20 cellular contexts compared by ENCODE assay signal in the genomic region with DNA sequence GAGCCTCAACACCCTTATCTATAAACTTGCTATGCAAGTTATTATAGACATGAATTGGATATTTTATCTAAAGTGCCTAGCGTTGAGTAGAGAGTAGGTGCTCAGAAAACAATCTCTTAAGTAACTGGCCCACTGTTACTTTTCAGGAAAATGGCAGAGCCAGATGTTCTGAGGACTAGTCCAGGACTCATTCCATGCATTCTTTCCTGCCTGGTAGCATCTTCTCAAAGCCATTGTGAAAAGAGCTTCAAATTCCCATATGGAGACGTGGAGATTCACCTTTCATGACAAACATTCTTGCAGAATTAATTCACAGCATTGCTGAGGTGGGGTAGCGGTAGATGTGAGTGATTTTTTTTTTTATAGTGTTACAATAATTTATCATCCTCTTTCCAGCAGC. TPM values are rescaled to one million over a fixed set of nuclear protein-coding genes. Genes with fewer than 3 reads are reported as not detected.
A peak's percentile ranks its signal among the peaks of the same experiment; 100 is the strongest.
DNase-seq lines count a peak whose midpoint lies in the region; ATAC-seq, FAIRE-seq and TF ChIP-seq lines count a peak whose summit lies in the region.
"Had no signal": no experiment of that assay in that cellular context is flagged by ENCODE, and none has a peak within 500 bp of the region (broad histone marks: within the 10 kb centered on the region; RNA-seq: fewer than 3 reads in every experiment).

No MANE protein-coding gene starts in this region.

- peak overlapping the region in 4 of 11 experiments; percentile 16 to 37 (median 29); a peak in 3 of 22 replicates for H3K9ac ChIP-seq in BLaER1 treated with 17β-estradiol and CSF1 and Interleukin-3, amounts not matched to agents 10 nM and 100 nM
- H3K9ac ChIP-seq in astrocyte (ENCODE audit: low read length): no peak overlapping the region
- peak overlapping the region; percentile 14 for H3K9ac ChIP-seq in mesenchymal stem cell (ENCODE audit: low read length)
- H3K9ac ChIP-seq: KMS-11 had no signal

- H3K79me2 ChIP-seq in astrocyte (ENCODE audit: insufficient read depth, low read length): no peaks in the 10 kb centered on the region

- no peak overlapping the region for H2BK120ac ChIP-seq in mesenchymal stem cell (ENCODE audit: low read depth, low read length)

- H3K27me3 ChIP-seq in BLaER1 treated with 17β-estradiol and CSF1 and Interleukin-3, amounts not matched to agents 10 nM and 100 nM: no peaks in the 10 kb centered on the region
- H3K27me3 ChIP-seq in astrocyte (ENCODE audit: insufficient read depth, low read length) (no peaks in the 10 kb centered on the region), mesenchymal stem cell (ENCODE audit: control insufficient read depth in 1 of 2, insufficient read depth in 1 of 2, low read length in 2 of 2) (peaks cover 17 to 24% of the 10 kb centered on the region in 2 experiments), tibial artery (no peaks in the 10 kb centered on the region)

- no peak overlapping the region for H2BK5ac ChIP-seq in mesenchymal stem cell (ENCODE audit: low read depth, low read length, poor library complexity, severe bottlenecking)

- no peak overlapping the region for H3K14ac ChIP-seq in mesenchymal stem cell (ENCODE audit: low read length in 2 of 2)

- intact Hi-C loops in tibial artery (cut with DNase I; ENCODE audit: low total_unique reads) (no loop called here), natural killer cell (cut with micrococcal nuclease) (no loop called here)

- no peak overlapping the region for H2BK15ac ChIP-seq in mesenchymal stem cell (ENCODE audit: low read depth, poor library complexity, severe bottlenecking)

- H3K9me3 Mint-ChIP-seq in astrocyte (ENCODE audit: unreplicated experiment): no peaks in the 10 kb centered on the region
- peaks cover 0 to 4% of the 10 kb centered on the region in 2 donors for H3K9me3 Mint-ChIP-seq in natural killer cell
- H3K9me3 Mint-ChIP-seq: CD4-positive, alpha-beta T cell had no signal

- H3K4me3 Mint-ChIP-seq in astrocyte (ENCODE audit: unreplicated experiment) (no peak overlapping the region), natural killer cell (no peak overlapping the region)
- H3K4me3 Mint-ChIP-seq: CD4-positive, alpha-beta T cell; IgD-negative memory B cell had no signal

- H3K23ac ChIP-seq in mesenchymal stem cell (ENCODE audit: low read length in 2 of 2): no peak overlapping the region

- peaks cover 0 to 4% (median 0%) of the 10 kb centered on the region in 11 experiments; a peak in 1 of 22 replicates for H4K20me1 ChIP-seq in BLaER1 treated with 17β-estradiol and CSF1 and Interleukin-3, amounts not matched to agents 10 nM and 100 nM
- H4K20me1 ChIP-seq in astrocyte (ENCODE audit: insufficient read depth, low read length): no peaks in the 10 kb centered on the region

- no peak overlapping the region for H2BK12ac ChIP-seq in mesenchymal stem cell (ENCODE audit: low read length in 2 of 2)

- H4K8ac ChIP-seq in mesenchymal stem cell (ENCODE audit: low read length): no peak overlapping the region

- H3K79me1 ChIP-seq in mesenchymal stem cell (replicated peaks; ENCODE audit: low read length, poor library complexity, severe bottlenecking): no peaks in the 10 kb centered on the region

- H3K27me3 Mint-ChIP-seq in astrocyte (ENCODE audit: low read depth, unreplicated experiment) (no peaks in the 10 kb centered on the region), natural killer cell (ENCODE audit: low read depth in 2 of 2) (no peaks in the 10 kb centered on the region)
- H3K27me3 Mint-ChIP-seq: CD4-positive, alpha-beta T cell had no signal

- H3K27ac Mint-ChIP-seq in astrocyte (ENCODE audit: unreplicated experiment): no peak overlapping the region
- H3K27ac Mint-ChIP-seq in natural killer cell: no peak overlapping the region
- H3K27ac Mint-ChIP-seq: CD4-positive, alpha-beta T cell had no signal

- H3K4me2 ChIP-seq in BLaER1 treated with 17β-estradiol and CSF1 and Interleukin-3, amounts not matched to agents 10 nM and 100 nM: peak overlapping the region; percentile 34 to 91 (median 65); a peak in 21 of 22 replicates
- H3K4me2 ChIP-seq in astrocyte (ENCODE audit: low read length): no peak overlapping the region
- no peak overlapping the region for H3K4me2 ChIP-seq in mesenchymal stem cell (ENCODE audit: low read length, poor library complexity, severe bottlenecking)
- H3K4me2 ChIP-seq: KMS-11 had no signal

- H3K36me3 Mint-ChIP-seq in astrocyte (ENCODE audit: low read depth, unreplicated experiment) (no peaks in the 10 kb centered on the region), natural killer cell (no peaks in the 10 kb centered on the region)
- H3K36me3 Mint-ChIP-seq: IgD-negative memory B cell had no signal

- WGBS in mesenchymal stem cell: 100% methylated on average over 1 of the region's 3 CpGs

- H3K4me1 Mint-ChIP-seq in astrocyte (ENCODE audit: low read depth, unreplicated experiment) (peaks cover 25% of the 10 kb centered on the region), natural killer cell (no peaks in the 10 kb centered on the region)

- H2AFZ ChIP-seq in astrocyte (ENCODE audit: low read depth, low read length): no peak overlapping the region
- H2AFZ ChIP-seq in mesenchymal stem cell (ENCODE audit: low read depth, low read length): no peak overlapping the region

- H3K27ac ChIP-seq in BLaER1 treated with 17β-estradiol and CSF1 and Interleukin-3, amounts not matched to agents 10 nM and 100 nM: peak overlapping the region in 5 of 11 experiments; percentile 11 to 64 (median 43); a peak in 8 of 22 replicates
- H3K27ac ChIP-seq in astrocyte (ENCODE audit: low read depth, low read length) (no peak overlapping the region), mesenchymal stem cell (ENCODE audit: low read length, poor library complexity, severe bottlenecking) (no peak overlapping the region), tibial artery (no peak overlapping the region)
- H3K27ac ChIP-seq: KMS-11 had no signal

- TF ChIP-seq CTCF in astrocyte (IDR thresholded peaks at IDR 0.05; ENCODE audit: insufficient read depth, low read depth, low read length): no peak
- no peak for TF ChIP-seq CTCF in tibial artery (IDR thresholded peaks at IDR 0.05)
- TF ChIP-seq CTCF in natural killer cell (IDR thresholded peaks at IDR 0.05): no peak

- FAIRE-seq in astrocyte (lab: Jason Lieb, UNC) (no peak), urothelium cell line (lab: Jason Lieb, UNC) (peak; percentile 5)
- FAIRE-seq: H54 had no signal

- peaks cover 8 to 24% (median 14%) of the 10 kb centered on the region in 10 experiments; a peak in 19 of 20 replicates for H3K4me1 ChIP-seq in BLaER1 treated with 17β-estradiol and CSF1 and Interleukin-3, amounts not matched to agents 10 nM and 100 nM
- H3K4me1 ChIP-seq in astrocyte (ENCODE audit: insufficient read depth, low read length): no peaks in the 10 kb centered on the region
- H3K4me1 ChIP-seq in mesenchymal stem cell (ENCODE audit: control insufficient read depth, insufficient read depth, low read depth, low read length): no peaks in the 10 kb centered on the region
- H3K4me1 ChIP-seq in tibial artery: no peaks in the 10 kb centered on the region

- H3K18ac ChIP-seq in mesenchymal stem cell (ENCODE audit: low read depth in 1 of 2, low read length in 2 of 2): no peak overlapping the region

- H3K4ac ChIP-seq in mesenchymal stem cell (ENCODE audit: low read depth in 1 of 2, low read length in 2 of 2): no peak overlapping the region

- no peak overlapping the region for H4K91ac ChIP-seq in mesenchymal stem cell (ENCODE audit: low read length)

- H3K4me3 ChIP-seq in BLaER1 treated with 17β-estradiol and CSF1 and Interleukin-3, amounts not matched to agents 10 nM and 100 nM: 0 out of 20 replicates have a peak overlapping the region, but pooled peaks of 1 of the 10 experiments have one; percentile 1
- H3K4me3 ChIP-seq in astrocyte (ENCODE audit: insufficient read depth, low read depth, low read length) (no peak overlapping the region), mesenchymal stem cell (ENCODE audit: insufficient read depth in 1 of 2, low read depth in 1 of 2, low read length in 2 of 2) (no peak overlapping the region), tibial artery (no peak overlapping the region)
- H3K4me3 ChIP-seq: GM12878 had no signal

- peak; percentile 7 for DNase-seq in astrocyte (ENCODE audit: low read depth)
- DNase-seq in mesenchymal stem cell: no peak
- peak; percentile 46 for DNase-seq in urothelium cell line (ENCODE audit: low spot score)
- no peak for DNase-seq in tibial artery
- no peak for DNase-seq in natural killer cell
- DNase-seq: 8988T; AML-193; C1 segment of cervical spinal cord; Calu3; CD4-positive, alpha-beta T cell; DMS 273 treated with DMSO at 0.1 percent for 48 hours had no signal

- ATAC-seq in GM21515 (IDR thresholded peaks at IDR 0.05; ENCODE audit: unreplicated experiment): no peak
- ATAC-seq in natural killer cell: no peak
- ATAC-seq: HCT116 had no signal

- H3K9me3 ChIP-seq in BLaER1 treated with 17β-estradiol and CSF1 and Interleukin-3, amounts not matched to agents 10 nM and 100 nM (replicated peaks in 1 of 11): no peaks in the 10 kb centered on the region
- H3K9me3 ChIP-seq in astrocyte (ENCODE audit: insufficient read depth, low read depth, low read length) (no peaks in the 10 kb centered on the region), mesenchymal stem cell (ENCODE audit: control insufficient read depth, low read length) (no peaks in the 10 kb centered on the region), tibial artery (no peaks in the 10 kb centered on the region)

- H3K36me3 ChIP-seq in BLaER1 treated with 17β-estradiol and CSF1 and Interleukin-3, amounts not matched to agents 10 nM and 100 nM: no peaks in the 10 kb centered on the region
- H3K36me3 ChIP-seq in astrocyte (ENCODE audit: insufficient read depth, low read length) (no peaks in the 10 kb centered on the region), mesenchymal stem cell (ENCODE audit: control insufficient read depth in 1 of 2, insufficient read depth in 2 of 2, low read depth in 1 of 2, low read length in 2 of 2) (no peaks in the 10 kb centered on the region), tibial artery (no peaks in the 10 kb centered on the region)

- H2AK5ac ChIP-seq in mesenchymal stem cell (ENCODE audit: low read length, severe bottlenecking): no peak overlapping the region

RNA-seq across cellular contexts. Expression of gene ITPRID1, which starts 35.9 kb away (rescaled TPM):
- not detected in 2 replicates for total RNA-seq in astrocyte
- polyA plus RNA-seq in mesenchymal stem cell (2013, experiment 1 of 2): not detected
- not detected for polyA plus RNA-seq in mesenchymal stem cell (2013, experiment 2 of 2)
- total RNA-seq in natural killer cell: not detected
- total RNA-seq: CD4-positive, alpha-beta T cell; Daoy; HT1080 had no signal
- polyA plus RNA-seq: GM12878, IgD-negative memory B cell had no signal

Comparison
In these comparisons a context has a peak if more than half of its experiments do, and no peak if none do; other contexts are left out.
1. H3K4me2 ChIP-seq: peak in BLaER1 treated with 17β-estradiol and CSF1 and Interleukin-3, amounts not matched to agents 10 nM and 100 nM (11 of 11); none in astrocyte (single experiment) and mesenchymal stem cell (single experiment).
2. DNase-seq: peak in astrocyte (single experiment) and urothelium cell line (single experiment); none in mesenchymal stem cell (single experiment), tibial artery (0 of 2) and natural killer cell (single experiment).